In genomic region chr6:36963451-36964290, GRCh38 we compare ENCODE assay signal across 9 cellular contexts. TPM values are rescaled to one million over a fixed set of nuclear protein-coding genes. Genes with fewer than 3 reads are reported as not detected.
DNase-seq lines count a peak whose midpoint lies in the region; FAIRE-seq and TF ChIP-seq lines count a peak whose summit lies in the region.
"Had no signal": no experiment of that assay in that cellular context is flagged by ENCODE, and none has a peak within 500 bp of the region (broad histone marks: within the 10 kb centered on the region; RNA-seq: fewer than 3 reads in every experiment).

No MANE protein-coding gene starts in this region.

- no peak overlapping the region for H3K27ac ChIP-seq in parathyroid adenoma
- H3K27ac ChIP-seq in trophoblast cell (ENCODE audit: low read depth, low read length) = no peak overlapping the region
- H3K27ac ChIP-seq: 22Rv1 had no signal

- H2AK5ac ChIP-seq in trophoblast cell (ENCODE audit: low read length) = no peak overlapping the region

- H3K4ac ChIP-seq in trophoblast cell (ENCODE audit: low read depth, low read length) = no peak overlapping the region

- H3K4me3 ChIP-seq in bronchial epithelial cell (ENCODE audit: low read depth, low read length) (no peak overlapping the region), parathyroid adenoma (ENCODE audit: low read depth, low read length) (no peak overlapping the region), trophoblast cell (ENCODE audit: low read depth, low read length) (no peak overlapping the region)

- no peaks in the 10 kb centered on the region for H3K79me2 ChIP-seq in parathyroid adenoma
- H3K79me2 ChIP-seq in trophoblast cell (ENCODE audit: control insufficient read depth, insufficient read depth, low read length, poor library complexity) = no peaks in the 10 kb centered on the region

- no peak overlapping the region for H3K14ac ChIP-seq in trophoblast cell (ENCODE audit: low read length)

- H2BK12ac ChIP-seq in trophoblast cell (ENCODE audit: low read length) = no peak overlapping the region

- no peaks in the 10 kb centered on the region for H3K27me3 ChIP-seq in bronchial epithelial cell (ENCODE audit: control insufficient read depth, insufficient read depth, low read length)
- no peaks in the 10 kb centered on the region for H3K27me3 ChIP-seq in parathyroid adenoma (ENCODE audit: control insufficient read depth, insufficient read depth, low read length)
- no peaks in the 10 kb centered on the region for H3K27me3 ChIP-seq in trophoblast cell (ENCODE audit: insufficient read depth, low read length)

- H3K9ac ChIP-seq in parathyroid adenoma = no peak overlapping the region
- no peak overlapping the region for H3K9ac ChIP-seq in trophoblast cell (ENCODE audit: low read length)

- H3K36me3 ChIP-seq in bronchial epithelial cell (ENCODE audit: control insufficient read depth, insufficient read depth, low read length) = peaks cover 11% of the 10 kb centered on the region
- H3K36me3 ChIP-seq in parathyroid adenoma (ENCODE audit: control insufficient read depth, insufficient read depth, low read length) = no peaks in the 10 kb centered on the region
- peaks cover 16 to 18% of the 10 kb centered on the region in 2 experiments for H3K36me3 ChIP-seq in trophoblast cell (ENCODE audit: control insufficient read depth in 1 of 2, insufficient read depth in 2 of 2, low read length in 2 of 2)

- H4K12ac ChIP-seq in trophoblast cell (ENCODE audit: low read depth, low read length) = no peak overlapping the region

- peak overlapping the region; percentile 34 for H2AFZ ChIP-seq in parathyroid adenoma
- H2AFZ ChIP-seq in trophoblast cell (ENCODE audit: insufficient read depth, low read length, poor library complexity) = no peak overlapping the region

- no peak overlapping the region for H3K4me2 ChIP-seq in parathyroid adenoma (ENCODE audit: low read length)
- H3K4me2 ChIP-seq in trophoblast cell (ENCODE audit: low read length) = no peak overlapping the region

- H4K8ac ChIP-seq in trophoblast cell (ENCODE audit: low read depth, low read length) = no peak overlapping the region

- H3K79me1 ChIP-seq in trophoblast cell (ENCODE audit: low read length) = no peaks in the 10 kb centered on the region

- DNase-seq in DMS 273 (lab: John Stamatoyannopoulos, UW; ENCODE audit: unreplicated experiment) (peak; percentile 47), DMS 273 treated with DMSO at 0.1 percent for 48 hours (lab: John Stamatoyannopoulos, UW) (no peak), NCI-H2196 treated with DMSO at 0.1 percent for 48 hours (lab: John Stamatoyannopoulos, UW; ENCODE audit: unreplicated experiment) (peak; percentile 48), bronchial epithelial cell (ENCODE audit: low read depth) (peak; percentile 58), NCI-H526 (lab: John Stamatoyannopoulos, UW) (no peak), activated gamma-delta T cell treated with Interleukin-2 at 50 U/mL for 16 hours (no peak), trophoblast cell (no peak)

- H2BK5ac ChIP-seq in trophoblast cell (ENCODE audit: low read depth, low read length, poor library complexity) = no peak overlapping the region

- H3K4me1 ChIP-seq in parathyroid adenoma = peaks cover 4% of the 10 kb centered on the region
- H3K4me1 ChIP-seq in trophoblast cell (ENCODE audit: control insufficient read depth in 1 of 2, insufficient read depth in 2 of 2, low read length in 2 of 2) = peaks cover 2 to 3% of the 10 kb centered on the region in 2 experiments

- no peak overlapping the region for H3K18ac ChIP-seq in trophoblast cell (ENCODE audit: low read length)

- H3K23ac ChIP-seq in trophoblast cell (ENCODE audit: low read length) = no peak overlapping the region

- H3K9me3 ChIP-seq in parathyroid adenoma (ENCODE audit: control insufficient read depth, low read length) (no peaks in the 10 kb centered on the region), trophoblast cell (ENCODE audit: insufficient read depth, low read depth, low read length) (peaks cover 2% of the 10 kb centered on the region)

- WGBS in trophoblast cell (ENCODE audit: extremely low coverage, insufficient coverage, insufficient read length) = no CpG with 5 or more reads among the region's 11 CpGs

- FAIRE-seq in bronchial epithelial cell (lab: Jason Lieb, UNC) = no peak

- TF ChIP-seq CTCF in bronchial epithelial cell (IDR thresholded peaks at IDR 0.05; ENCODE audit: insufficient read depth, low read length, severe bottlenecking) (no peak), parathyroid adenoma (IDR thresholded peaks at IDR 0.05) (no peak)

- H4K91ac ChIP-seq in trophoblast cell (ENCODE audit: low read depth, low read length) = no peak overlapping the region

- H2BK120ac ChIP-seq in trophoblast cell (ENCODE audit: insufficient read depth, low read length, poor library complexity) = no peak overlapping the region

RNA-seq across cellular contexts. Expression of gene PI16, which starts 9.1 kb away (rescaled TPM):
- total RNA-seq in bronchial epithelial cell = not detected in 2 replicates
- not detected in 2 replicates for polyA plus RNA-seq in trophoblast cell (2013)

RNA-seq across cellular contexts. Expression of gene MTCH1, which starts 22.3 kb away (rescaled TPM):
- total RNA-seq in bronchial epithelial cell = 138 and 156 TPM in 2 replicates
- 96.9 and 97.4 TPM in 2 replicates for polyA plus RNA-seq in trophoblast cell (2013)

RNA-seq across cellular contexts. Expression of gene FGD2, which starts 41.8 kb away (rescaled TPM):
- total RNA-seq in bronchial epithelial cell = under 0.01 and 0.26 TPM in 2 replicates
- polyA plus RNA-seq in trophoblast cell (2013) = not detected in 2 replicates

Comparison
In these comparisons a context has a peak if more than half of its experiments do, and no peak if none do; other contexts are left out.
1. DNase-seq: peak in DMS 273 (single experiment), NCI-H2196 treated with DMSO at 0.1 percent for 48 hours (single experiment) and bronchial epithelial cell (single experiment); none in DMS 273 treated with DMSO at 0.1 percent for 48 hours (single experiment), NCI-H526 (0 of 2), activated gamma-delta T cell treated with Interleukin-2 at 50 U/mL for 16 hours (single experiment) and trophoblast cell (0 of 2).